In the genomic region with DNA sequence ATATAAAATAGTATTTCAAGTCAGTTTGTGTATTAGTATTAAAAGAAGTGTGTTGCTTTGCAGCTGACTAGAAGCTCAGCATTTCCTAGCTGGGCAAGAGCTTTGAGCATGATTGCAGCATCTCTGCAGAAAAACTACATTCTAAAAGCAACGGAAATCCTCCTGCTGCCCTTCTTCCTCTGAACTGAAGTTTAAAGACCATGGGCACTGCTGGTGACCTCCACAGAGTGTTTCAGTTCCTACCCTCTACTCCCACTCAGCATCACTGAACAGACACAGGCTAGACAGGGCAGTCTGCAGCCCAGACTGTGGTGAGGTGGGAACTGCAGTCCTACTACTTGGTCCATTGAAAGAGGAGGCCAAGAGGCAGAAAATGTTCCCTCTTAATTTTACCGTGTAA, we compare ENCODE assay signal across 14 cellular contexts. TPM values are rescaled to one million over a fixed set of nuclear protein-coding genes. Genes with fewer than 3 reads are reported as not detected.
DNase-seq lines count a peak whose midpoint lies in the region; ATAC-seq and TF ChIP-seq lines count a peak whose summit lies in the region.
"Had no signal": no experiment of that assay in that cellular context is flagged by ENCODE, and none has a peak within 500 bp of the region (broad histone marks: within the 10 kb centered on the region; RNA-seq: fewer than 3 reads in every experiment).

No MANE protein-coding gene starts in this region.

- H4K20me1 ChIP-seq in hepatocyte (ENCODE audit: insufficient read depth, poor library complexity, severe bottlenecking): no peaks in the 10 kb centered on the region
- no peaks in the 10 kb centered on the region for H4K20me1 ChIP-seq in GM23248 (ENCODE audit: insufficient read depth)

- H3K4me2 ChIP-seq in hepatocyte: no peak overlapping the region
- no peak overlapping the region for H3K4me2 ChIP-seq in GM23248 (ENCODE audit: unreplicated experiment)

- H3K9me3 ChIP-seq in left ventricle myocardium inferior (replicated peaks) (no peaks in the 10 kb centered on the region), hepatocyte (ENCODE audit: low read depth) (no peaks in the 10 kb centered on the region), upper lobe of right lung (no peaks in the 10 kb centered on the region), GM23248 (ENCODE audit: low read depth) (no peaks in the 10 kb centered on the region)

- H3F3A ChIP-seq in GM23248 (ENCODE audit: insufficient read depth): no peaks in the 10 kb centered on the region

- H3K27ac Mint-ChIP-seq in stimulated activated effector memory CD8-positive, alpha-beta T cell treated with anti-CD3 and anti-CD28 coated beads, Interleukin-12 subunit alpha, Interleukin-12 subunit beta, amount 100 ng/mL, for 72 hours: no peak overlapping the region
- H3K27ac Mint-ChIP-seq: activated CD4-positive, alpha-beta T cell treated with anti-CD3 and anti-CD28 coated beads, Interleukin-2, amount 10 ng/mL, durations not matched to agents 7 days and 5 days; CD8-positive, alpha-beta T cell; type B pancreatic cell had no signal

- TF ChIP-seq CTCF in left ventricle myocardium inferior (IDR thresholded peaks at IDR 0.05; ENCODE audit: borderline replicate concordance): no peak
- TF ChIP-seq CTCF in hepatocyte (IDR thresholded peaks at IDR 0.05; ENCODE audit: poor library complexity): no peak
- no peak for TF ChIP-seq CTCF in upper lobe of right lung (IDR thresholded peaks at IDR 0.05)

- in situ Hi-C loops in GM23248 (cut with MboI): no loop called here

- H3K9me3 Mint-ChIP-seq in stimulated activated effector memory CD8-positive, alpha-beta T cell treated with anti-CD3 and anti-CD28 coated beads, Interleukin-12 subunit alpha, Interleukin-12 subunit beta, amount 100 ng/mL, for 72 hours: peaks cover 5% of the 10 kb centered on the region
- H3K9me3 Mint-ChIP-seq: CD8-positive, alpha-beta T cell had no signal

- H3K36me3 Mint-ChIP-seq in stimulated activated effector memory CD8-positive, alpha-beta T cell treated with anti-CD3 and anti-CD28 coated beads, Interleukin-12 subunit alpha, Interleukin-12 subunit beta, amount 100 ng/mL, for 72 hours: no peaks in the 10 kb centered on the region
- H3K36me3 Mint-ChIP-seq: CD8-positive, alpha-beta T cell had no signal

- peak; percentile 50 for ATAC-seq in Right ventricle myocardium superior (ENCODE audit: poor library complexity)
- ATAC-seq in upper lobe of right lung: peak; percentile 93
- ATAC-seq in stimulated activated effector memory CD8-positive, alpha-beta T cell treated with anti-CD3 and anti-CD28 coated beads, Interleukin-12 subunit alpha, Interleukin-12 subunit beta, amount 100 ng/mL, for 72 hours: no peak
- ATAC-seq: CD8-positive, alpha-beta T cell had no signal

- H3K79me2 ChIP-seq in hepatocyte (no peaks in the 10 kb centered on the region), GM23248 (ENCODE audit: insufficient read depth) (no peaks in the 10 kb centered on the region)

- DNase-seq in Right ventricle myocardium superior (no peak), left ventricle myocardium inferior (no peak), Kasumi-1 (lab: John Stamatoyannopoulos, UW) (peak; percentile 68 to 87), hepatocyte (ENCODE audit: low spot score) (no peak), upper lobe of right lung (no peak), GM23248 (no peak), KG1 (lab: John Stamatoyannopoulos, UW) (no peak)
- no peak for DNase-seq in stimulated activated effector memory CD8-positive, alpha-beta T cell treated with anti-CD3 and anti-CD28 coated beads, Interleukin-12 subunit alpha, Interleukin-12 subunit beta, amount 100 ng/mL, for 72 hours (ENCODE audit: low spot score in 2 of 2)
- DNase-seq: activated CD4-positive, alpha-beta T cell treated with anti-CD3 and anti-CD28 coated beads, Interleukin-2, amount 10 ng/mL, durations not matched to agents 7 days and 5 days; activated naive CD4-positive, alpha-beta T cell treated with anti-CD3 and anti-CD28 coated beads, Interleukin-2, amount 50 U/mL, for 16 hours; CD8-positive, alpha-beta T cell; NCI-H748 treated with DMSO at 0.1 percent for 48 hours had no signal

- H3K36me3 ChIP-seq in left ventricle myocardium inferior (no peaks in the 10 kb centered on the region), hepatocyte (replicated peaks; ENCODE audit: insufficient read depth, low read depth) (no peaks in the 10 kb centered on the region), upper lobe of right lung (no peaks in the 10 kb centered on the region), GM23248 (ENCODE audit: low read depth) (no peaks in the 10 kb centered on the region)

- no peak overlapping the region for H3K9ac ChIP-seq in GM23248

- no peaks in the 10 kb centered on the region for H3K9me2 ChIP-seq in hepatocyte (replicated peaks; ENCODE audit: insufficient read depth)
- H3K9me2 ChIP-seq in GM23248 (ENCODE audit: insufficient read depth): no peaks in the 10 kb centered on the region

- peaks cover 24% of the 10 kb centered on the region for H3K4me1 ChIP-seq in left ventricle myocardium inferior
- H3K4me1 ChIP-seq in hepatocyte (ENCODE audit: insufficient read depth): peaks cover 11% of the 10 kb centered on the region
- no peaks in the 10 kb centered on the region for H3K4me1 ChIP-seq in upper lobe of right lung
- no peaks in the 10 kb centered on the region for H3K4me1 ChIP-seq in GM23248 (ENCODE audit: insufficient read depth)

- H3K4me1 Mint-ChIP-seq in stimulated activated effector memory CD8-positive, alpha-beta T cell treated with anti-CD3 and anti-CD28 coated beads, Interleukin-12 subunit alpha, Interleukin-12 subunit beta, amount 100 ng/mL, for 72 hours: no peaks in the 10 kb centered on the region
- H3K4me1 Mint-ChIP-seq: activated CD4-positive, alpha-beta T cell treated with anti-CD3 and anti-CD28 coated beads, Interleukin-2, amount 10 ng/mL, durations not matched to agents 7 days and 5 days had no signal

- H3K27me3 ChIP-seq in left ventricle myocardium inferior (ENCODE audit: low read depth) (no peaks in the 10 kb centered on the region), hepatocyte (no peaks in the 10 kb centered on the region), upper lobe of right lung (no peaks in the 10 kb centered on the region), GM23248 (replicated peaks; ENCODE audit: insufficient read depth) (no peaks in the 10 kb centered on the region)

- H2AFZ ChIP-seq in hepatocyte: no peak overlapping the region
- H2AFZ ChIP-seq in GM23248: no peak overlapping the region

- H3K27ac ChIP-seq in left ventricle myocardium inferior (replicated peaks) (no peak overlapping the region), hepatocyte (peak overlapping the region; percentile 43), upper lobe of right lung (no peak overlapping the region), GM23248 (no peak overlapping the region)
- H3K27ac ChIP-seq: epithelial cell of prostate had no signal

- intact Hi-C loops in Right ventricle myocardium superior (cut with DNase I) (no loop called here), left ventricle myocardium inferior (cut with micrococcal nuclease) (no loop called here), upper lobe of right lung (cut with DNase I) (no loop called here)

- H3K4me3 ChIP-seq in left ventricle myocardium inferior (no peak overlapping the region), hepatocyte (no peak overlapping the region), upper lobe of right lung (no peak overlapping the region), GM23248 (no peak overlapping the region)

- H3K4me3 Mint-ChIP-seq in stimulated activated effector memory CD8-positive, alpha-beta T cell treated with anti-CD3 and anti-CD28 coated beads, Interleukin-12 subunit alpha, Interleukin-12 subunit beta, amount 100 ng/mL, for 72 hours: no peak overlapping the region
- H3K4me3 Mint-ChIP-seq: activated CD4-positive, alpha-beta T cell treated with anti-CD3 and anti-CD28 coated beads, Interleukin-2, amount 10 ng/mL, durations not matched to agents 7 days and 5 days; CD8-positive, alpha-beta T cell; type B pancreatic cell had no signal

- 87% methylated on average over 2 of the region's 2 CpGs for WGBS in hepatocyte (ENCODE audit: low lambda C conversion rate, missing lambda C conversion rate)
- WGBS in GM23248 (ENCODE audit: low coverage in 1 of 2, low lambda C conversion rate in 2 of 2, missing lambda C conversion rate in 2 of 2), 2 experiments: 93 to 95% methylated on average over 2 of the region's 2 CpGs

RNA-seq across cellular contexts. Expression of a gene that starts 59.0 kb away (rescaled TPM):
- total RNA-seq in Right ventricle myocardium superior (3.1 TPM), left ventricle myocardium inferior (3.4 TPM), hepatocyte (4.4 and 5.2 TPM in 2 replicates), upper lobe of right lung (13.3 TPM)
- polyA plus RNA-seq in hepatocyte (2.4 and 2.7 TPM in 2 replicates), GM23248 (2016; fragmentation: Nextera tagmentation; extraction: Ambion mirVana) (3.3 and 3.6 TPM in 2 replicates)
- total RNA-seq in GM23248 (2014; rRNA removed; shearing (Covaris generic)): 2.1 and 6.1 TPM in 2 replicates

Comparison
In these comparisons a context has a peak if more than half of its experiments do, and no peak if none do; other contexts are left out.
1. DNase-seq: peak in Kasumi-1 (2 of 2); none in Right ventricle myocardium superior (single experiment), left ventricle myocardium inferior (single experiment), hepatocyte (single experiment), upper lobe of right lung (single experiment), stimulated activated effector memory CD8-positive, alpha-beta T cell treated with anti-CD3 and anti-CD28 coated beads, Interleukin-12 subunit alpha, Interleukin-12 subunit beta, amount 100 ng/mL, for 72 hours (0 of 2), GM23248 (single experiment) and KG1 (single experiment).